ENCODE assay signal across 1 cellular context in genomic region chr1:25019351-25020172, GRCh38.
TF ChIP-seq lines count a peak whose summit lies in the region.

No MANE protein-coding gene starts in this region.

TF ChIP-seq in GM12878, 131 proteins besides CTCF, POLR2A, EP300 and RAD21 (continued from another document and continues in another):
- TF ChIP-seq, protein P1, sequence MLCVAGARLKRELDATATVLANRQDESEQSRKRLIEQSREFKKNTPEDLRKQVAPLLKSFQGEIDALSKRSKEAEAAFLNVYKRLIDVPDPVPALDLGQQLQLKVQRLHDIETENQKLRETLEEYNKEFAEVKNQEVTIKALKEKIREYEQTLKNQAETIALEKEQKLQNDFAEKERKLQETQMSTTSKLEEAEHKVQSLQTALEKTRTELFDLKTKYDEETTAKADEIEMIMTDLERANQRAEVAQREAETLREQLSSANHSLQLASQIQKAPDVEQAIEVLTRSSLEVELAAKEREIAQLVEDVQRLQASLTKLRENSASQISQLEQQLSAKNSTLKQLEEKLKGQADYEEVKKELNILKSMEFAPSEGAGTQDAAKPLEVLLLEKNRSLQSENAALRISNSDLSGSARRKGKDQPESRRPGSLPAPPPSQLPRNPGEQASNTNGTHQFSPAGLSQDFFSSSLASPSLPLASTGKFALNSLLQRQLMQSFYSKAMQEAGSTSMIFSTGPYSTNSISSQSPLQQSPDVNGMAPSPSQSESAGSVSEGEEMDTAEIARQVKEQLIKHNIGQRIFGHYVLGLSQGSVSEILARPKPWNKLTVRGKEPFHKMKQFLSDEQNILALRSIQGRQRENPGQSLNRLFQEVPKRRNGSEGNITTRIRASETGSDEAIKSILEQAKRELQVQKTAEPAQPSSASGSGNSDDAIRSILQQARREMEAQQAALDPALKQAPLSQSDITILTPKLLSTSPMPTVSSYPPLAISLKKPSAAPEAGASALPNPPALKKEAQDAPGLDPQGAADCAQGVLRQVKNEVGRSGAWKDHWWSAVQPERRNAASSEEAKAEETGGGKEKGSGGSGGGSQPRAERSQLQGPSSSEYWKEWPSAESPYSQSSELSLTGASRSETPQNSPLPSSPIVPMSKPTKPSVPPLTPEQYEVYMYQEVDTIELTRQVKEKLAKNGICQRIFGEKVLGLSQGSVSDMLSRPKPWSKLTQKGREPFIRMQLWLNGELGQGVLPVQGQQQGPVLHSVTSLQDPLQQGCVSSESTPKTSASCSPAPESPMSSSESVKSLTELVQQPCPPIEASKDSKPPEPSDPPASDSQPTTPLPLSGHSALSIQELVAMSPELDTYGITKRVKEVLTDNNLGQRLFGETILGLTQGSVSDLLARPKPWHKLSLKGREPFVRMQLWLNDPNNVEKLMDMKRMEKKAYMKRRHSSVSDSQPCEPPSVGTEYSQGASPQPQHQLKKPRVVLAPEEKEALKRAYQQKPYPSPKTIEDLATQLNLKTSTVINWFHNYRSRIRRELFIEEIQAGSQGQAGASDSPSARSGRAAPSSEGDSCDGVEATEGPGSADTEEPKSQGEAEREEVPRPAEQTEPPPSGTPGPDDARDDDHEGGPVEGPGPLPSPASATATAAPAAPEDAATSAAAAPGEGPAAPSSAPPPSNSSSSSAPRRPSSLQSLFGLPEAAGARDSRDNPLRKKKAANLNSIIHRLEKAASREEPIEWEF (IDR thresholded peaks at IDR 0.05; ENCODE audit: insufficient replicate concordance, low read depth, low read length) = no peak
- TF ChIP-seq CBX3 (IDR thresholded peaks at IDR 0.05; ENCODE audit: borderline replicate concordance, low read depth) = no peak
- no peak for TF ChIP-seq KAT2A (conservative IDR thresholded peaks at IDR 0.05; ENCODE audit: control insufficient read depth, low read depth, low read length)
- no peak for TF ChIP-seq NR2C2 (IDR thresholded peaks at IDR 0.05; ENCODE audit: borderline replicate concordance, control insufficient read depth, insufficient read length, low read depth)
- TF ChIP-seq POU2F2 (IDR thresholded peaks at IDR 0.05; ENCODE audit: borderline replicate concordance, low read depth, low read length) = peak; percentile 99
- peak; percentile 53 to 61; a peak in 3 of 4 replicates for TF ChIP-seq IKZF2 (IDR thresholded peaks at IDR 0.05)
- TF ChIP-seq MTA3 (IDR thresholded peaks at IDR 0.05; ENCODE audit: borderline replicate concordance, low read length) = no peak
- peak; percentile 69; the same call in 1 of the 2 replicates for TF ChIP-seq PAX5 (IDR thresholded peaks at IDR 0.05; ENCODE audit: borderline replicate concordance, low read depth, low read length)
- TF ChIP-seq ESRRA (IDR thresholded peaks at IDR 0.05; ENCODE audit: low read length) = no peak
- TF ChIP-seq TCF12 (IDR thresholded peaks at IDR 0.05; ENCODE audit: low read depth, low read length) = peak; percentile 79
- TF ChIP-seq TCF3 (IDR thresholded peaks at IDR 0.05; ENCODE audit: borderline replicate concordance, insufficient read depth, low read depth, low read length) = peak; percentile 88; the same call in 1 of the 2 replicates
- TF ChIP-seq CBFB (IDR thresholded peaks at IDR 0.05; ENCODE audit: low read depth) = no peak
- no peak for TF ChIP-seq ZNF622 (IDR thresholded peaks at IDR 0.05)
- TF ChIP-seq DPF2 (IDR thresholded peaks at IDR 0.05) = peak; percentile 47; the same call in 1 of the 2 replicates
- no peak for TF ChIP-seq NRF1 (conservative IDR thresholded peaks at IDR 0.05; ENCODE audit: low read depth, low read length)
- no peak for TF ChIP-seq SRF (IDR thresholded peaks at IDR 0.05; ENCODE audit: low read depth in 2 of 2, low read length in 2 of 2)
- TF ChIP-seq NBN (IDR thresholded peaks at IDR 0.05) = 0 out of 2 replicates have a peak, but pooled peaks have one; percentile 79
- TF ChIP-seq IRF5 (IDR thresholded peaks at IDR 0.05; ENCODE audit: borderline replicate concordance) = no peak
- TF ChIP-seq RELB (IDR thresholded peaks at IDR 0.05; ENCODE audit: low read depth) = peak; percentile 61; the same call in 1 of the 2 replicates
- TF ChIP-seq BACH1 (IDR thresholded peaks at IDR 0.05; ENCODE audit: borderline replicate concordance) = peak; percentile 35; the same call in 1 of the 2 replicates
- TF ChIP-seq STAT1 (conservative IDR thresholded peaks at IDR 0.05) = no peak
- no peak for TF ChIP-seq BCL3 (IDR thresholded peaks at IDR 0.05; ENCODE audit: borderline replicate concordance, insufficient read depth, low read depth, low read length, poor library complexity, severe bottlenecking)
- 0 out of 2 replicates have a peak, but pooled peaks have one; percentile 16 for TF ChIP-seq RCOR1 (conservative IDR thresholded peaks at IDR 0.05; ENCODE audit: low read depth, low read length)
- TF ChIP-seq NR2F1 (conservative IDR thresholded peaks at IDR 0.05) = 0 out of 2 replicates have a peak, but pooled peaks have one; percentile 17
- no peak for TF ChIP-seq WRNIP1 (IDR thresholded peaks at IDR 0.05; ENCODE audit: borderline replicate concordance, low read depth, low read length)
- no peak for TF ChIP-seq FOXK2 (IDR thresholded peaks at IDR 0.05)
- TF ChIP-seq BHLHE40 (IDR thresholded peaks at IDR 0.05; ENCODE audit: borderline replicate concordance in 1 of 2, low read depth in 2 of 2, low read length in 1 of 2) = peak; percentile 68 to 71; a peak in 3 of 4 replicates
- TF ChIP-seq CHD4 (IDR thresholded peaks at IDR 0.05) = no peak
- TF ChIP-seq MYB (IDR thresholded peaks at IDR 0.05; ENCODE audit: borderline replicate concordance, low read depth, low read length) = no peak
- TF ChIP-seq HDAC2 (IDR thresholded peaks at IDR 0.05) = no peak
- no peak for TF ChIP-seq BCLAF1 (IDR thresholded peaks at IDR 0.05)
- peak; percentile 82 for TF ChIP-seq POLR2AphosphoS5 (IDR thresholded peaks at IDR 0.05; ENCODE audit: low read length)
- no peak for TF ChIP-seq JUND (IDR thresholded peaks at IDR 0.05; ENCODE audit: low read depth, low read length)
- no peak for TF ChIP-seq CHD1 (IDR thresholded peaks at IDR 0.05; ENCODE audit: low read depth, low read length)
- TF ChIP-seq CREM (IDR thresholded peaks at IDR 0.05; ENCODE audit: low read depth) = no peak
- TF ChIP-seq, protein P2, sequence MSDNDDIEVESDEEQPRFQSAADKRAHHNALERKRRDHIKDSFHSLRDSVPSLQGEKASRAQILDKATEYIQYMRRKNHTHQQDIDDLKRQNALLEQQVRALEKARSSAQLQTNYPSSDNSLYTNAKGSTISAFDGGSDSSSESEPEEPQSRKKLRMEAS (IDR thresholded peaks at IDR 0.05; ENCODE audit: low read depth, low read length) = no peak
- no peak for TF ChIP-seq CREB1 (IDR thresholded peaks at IDR 0.05; ENCODE audit: low read depth)
- no peak for TF ChIP-seq ZNF24 (IDR thresholded peaks at IDR 0.05)
- TF ChIP-seq STAT3 (IDR thresholded peaks at IDR 0.05; ENCODE audit: low read depth, low read length) = no peak
- TF ChIP-seq BRCA1 (IDR thresholded peaks at IDR 0.05; ENCODE audit: low read depth, low read length) = no peak
- peak; percentile 20; the same call in 1 of the 2 replicates for TF ChIP-seq SMC3 (IDR thresholded peaks at IDR 0.05; ENCODE audit: borderline replicate concordance, low read length)
- TF ChIP-seq CHD2 (IDR thresholded peaks at IDR 0.05; ENCODE audit: borderline replicate concordance, low read depth, low read length) = peak; percentile 25
- TF ChIP-seq TARDBP (IDR thresholded peaks at IDR 0.05; ENCODE audit: borderline replicate concordance) = no peak
- TF ChIP-seq SIN3A (IDR thresholded peaks at IDR 0.05; ENCODE audit: low read depth, low read length) = no peak
- TF ChIP-seq, protein P3, sequence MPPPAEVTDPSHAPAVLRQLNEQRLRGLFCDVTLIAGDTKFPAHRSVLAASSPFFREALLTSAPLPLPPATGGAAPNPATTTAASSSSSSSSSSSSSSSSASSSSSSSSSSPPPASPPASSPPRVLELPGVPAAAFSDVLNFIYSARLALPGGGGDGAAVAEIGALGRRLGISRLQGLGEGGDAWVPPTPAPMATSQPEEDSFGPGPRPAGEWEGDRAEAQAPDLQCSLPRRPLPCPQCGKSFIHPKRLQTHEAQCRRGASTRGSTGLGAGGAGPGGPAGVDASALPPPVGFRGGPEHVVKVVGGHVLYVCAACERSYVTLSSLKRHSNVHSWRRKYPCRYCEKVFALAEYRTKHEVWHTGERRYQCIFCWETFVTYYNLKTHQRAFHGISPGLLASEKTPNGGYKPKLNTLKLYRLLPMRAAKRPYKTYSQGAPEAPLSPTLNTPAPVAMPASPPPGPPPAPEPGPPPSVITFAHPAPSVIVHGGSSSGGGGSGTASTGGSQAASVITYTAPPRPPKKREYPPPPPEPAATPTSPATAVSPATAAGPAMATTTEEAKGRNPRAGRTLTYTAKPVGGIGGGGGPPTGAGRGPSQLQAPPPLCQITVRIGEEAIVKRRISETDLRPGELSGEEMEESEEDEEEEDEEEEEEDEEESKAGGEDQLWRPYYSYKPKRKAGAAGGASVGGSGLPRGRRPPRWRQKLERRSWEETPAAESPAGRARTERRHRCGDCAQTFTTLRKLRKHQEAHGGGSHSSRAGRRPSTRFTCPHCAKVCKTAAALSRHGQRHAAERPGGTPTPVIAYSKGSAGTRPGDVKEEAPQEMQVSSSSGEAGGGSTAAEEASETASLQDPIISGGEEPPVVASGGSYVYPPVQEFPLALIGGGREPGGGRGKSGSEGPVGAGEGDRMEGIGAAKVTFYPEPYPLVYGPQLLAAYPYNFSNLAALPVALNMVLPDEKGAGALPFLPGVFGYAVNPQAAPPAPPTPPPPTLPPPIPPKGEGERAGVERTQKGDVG (CRISPR knock-in tag; IDR thresholded peaks at IDR 0.05) = no peak
- TF ChIP-seq KDM1A (IDR thresholded peaks at IDR 0.05; ENCODE audit: borderline replicate concordance) = no peak
- TF ChIP-seq USF1 (IDR thresholded peaks at IDR 0.05; ENCODE audit: borderline replicate concordance, extremely low read length, insufficient read depth, low read depth, low read length) = no peak
- no peak for TF ChIP-seq MEF2A (IDR thresholded peaks at IDR 0.05; ENCODE audit: insufficient read depth, low read depth, low read length)
- TF ChIP-seq YY1 (IDR thresholded peaks at IDR 0.05; ENCODE audit: low read depth, low read length) = peak; percentile 54; the same call in 1 of the 2 replicates
- TF ChIP-seq BCL11A (IDR thresholded peaks at IDR 0.05; ENCODE audit: low read depth, low read length) = no peak
